In the genomic region with DNA sequence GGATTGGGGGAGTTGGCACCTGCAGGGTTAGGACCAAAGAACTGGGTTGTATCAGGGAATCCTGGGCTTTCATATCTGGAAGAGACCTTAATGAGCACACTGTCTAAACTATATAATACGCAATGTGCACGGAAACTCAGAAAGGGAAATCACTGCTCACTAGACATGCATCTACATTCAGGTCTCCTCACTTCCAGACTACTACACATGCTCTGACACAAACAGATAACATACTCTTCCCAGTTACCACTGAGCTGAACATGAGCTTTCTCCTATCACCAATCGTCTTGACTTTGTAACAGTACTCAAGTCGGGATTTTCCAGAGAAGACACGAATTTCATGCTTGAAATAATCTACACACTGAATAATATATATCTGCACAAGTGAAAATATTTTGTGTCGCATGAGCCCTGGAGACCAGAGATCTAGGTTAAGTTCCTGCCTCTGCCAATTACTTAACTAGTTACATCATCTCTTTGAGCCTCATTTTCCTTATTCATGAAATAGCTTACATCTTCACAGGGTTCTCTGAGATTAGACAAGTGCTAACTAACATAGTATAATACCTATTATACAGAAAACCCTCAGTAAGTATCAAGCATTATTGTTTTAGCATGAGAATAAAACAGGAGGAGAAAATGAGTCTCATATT, we compare ENCODE assay signal across 14 cellular contexts.
DNase-seq lines count a peak whose midpoint lies in the region; ATAC-seq, FAIRE-seq and TF ChIP-seq lines count a peak whose summit lies in the region.
"Had no signal": no experiment of that assay in that cellular context is flagged by ENCODE, and none has a peak within 500 bp of the region (broad histone marks: within the 10 kb centered on the region; RNA-seq: fewer than 3 reads in every experiment).

No MANE protein-coding gene starts in this region.

- peaks cover 34% of the 10 kb centered on the region for H3K4me1 Mint-ChIP-seq in activated CD4-positive, alpha-beta memory T cell treated with anti-CD3 and anti-CD28 coated beads, Interleukin-2, amount 10 ng/mL, durations not matched to agents 7 days and 5 days
- peaks cover 26 to 53% (median 34%) of the 10 kb centered on the region in 7 donors for H3K4me1 Mint-ChIP-seq in naive thymus-derived CD4-positive, alpha-beta T cell
- H3K4me1 Mint-ChIP-seq in chondrocyte (ENCODE audit: low read depth) = peaks cover 7% of the 10 kb centered on the region

- no peaks in the 10 kb centered on the region for H3K27me3 Mint-ChIP-seq in activated CD4-positive, alpha-beta memory T cell treated with anti-CD3 and anti-CD28 coated beads, Interleukin-2, amount 10 ng/mL, durations not matched to agents 7 days and 5 days
- no peaks in the 10 kb centered on the region for H3K27me3 Mint-ChIP-seq in naive thymus-derived CD4-positive, alpha-beta T cell
- H3K27me3 Mint-ChIP-seq in chondrocyte (ENCODE audit: low read depth) = no peaks in the 10 kb centered on the region

- TF ChIP-seq RAD21 in HepG2 (CRISPR knock-in tag; IDR thresholded peaks at IDR 0.05) = no peak

- no peak overlapping the region for H3K4me2 ChIP-seq in HepG2 (ENCODE audit: low read depth, low read length)

- WGBS in right lobe of liver (ENCODE audit: insufficient coverage, low coverage, low lambda C conversion rate, missing lambda C conversion rate) = 73% methylated on average over 6 of the region's 6 CpGs
- WGBS in HepG2 (ENCODE audit: low lambda C conversion rate) = 97% methylated on average over 6 of the region's 6 CpGs

- no peak overlapping the region for H3K4me3 Mint-ChIP-seq in activated CD4-positive, alpha-beta memory T cell treated with anti-CD3 and anti-CD28 coated beads, Interleukin-2, amount 10 ng/mL, durations not matched to agents 7 days and 5 days
- H3K4me3 Mint-ChIP-seq in naive thymus-derived CD4-positive, alpha-beta T cell = peak overlapping the region in 7 of 10 donors; percentile 3 to 65 (median 30)
- H3K4me3 Mint-ChIP-seq in chondrocyte (ENCODE audit: unreplicated experiment) = no peak overlapping the region

- no peak for TF ChIP-seq CTCF in right lobe of liver (IDR thresholded peaks at IDR 0.05)
- no peak for TF ChIP-seq CTCF in HepG2 (CRISPR knock-in tag; IDR thresholded peaks at IDR 0.05)
- no peak for TF ChIP-seq CTCF in chondrocyte (IDR thresholded peaks at IDR 0.05)

- no TSS peak for BruUV-seq in HepG2 (replicated peaks; lab: Mats Ljungman, UMichigan)

- H3K4me3 ChIP-seq in right lobe of liver (no peak overlapping the region), HepG2 (replicated peaks in 1 of 3; ENCODE audit: insufficient read depth in 1 of 3, low read depth in 2 of 3, low read length in 3 of 3) (no peak overlapping the region)
- H3K4me3 ChIP-seq in naive thymus-derived CD4-positive, alpha-beta T cell (ENCODE audit: low read length) = no peak overlapping the region
- H3K4me3 ChIP-seq: HAP-1 had no signal

- in situ Hi-C loops in HepG2 (cut with HindIII; ENCODE audit: extremely low pct_ligation_motif_present, low pct_unique_long_range_greater_than_20kb) = no loop called here

- no peak for DNase-seq in right lobe of liver
- no peak for DNase-seq in HepG2 (ENCODE audit: low spot score)
- DNase-seq in activated CD4-positive, alpha-beta memory T cell treated with anti-CD3 and anti-CD28 coated beads, Interleukin-2, amount 10 ng/mL, durations not matched to agents 7 days and 5 days = no peak
- DNase-seq in naive thymus-derived CD4-positive, alpha-beta T cell = no peak
- DNase-seq in chondrocyte (ENCODE audit: low spot score) = no peak
- no peak for DNase-seq in activated CD4-positive, CD25-positive, alpha-beta regulatory T cell treated with anti-CD3 and anti-CD28 coated beads, Interleukin-2, amount 50 U/mL, for 72 hours
- no peak for DNase-seq in NCI-H1694 treated with DMSO at 0.1 percent for 48 hours (lab: John Stamatoyannopoulos, UW)
- no peak for DNase-seq in superior temporal gyrus (ENCODE audit: extremely low spot score)
- DNase-seq: GDM1, NCI-H1092, NCI-H226, occipital lobe, T1000 had no signal

- H3K27ac ChIP-seq in right lobe of liver = peak overlapping the region in 2 of 3 donors; percentile 14 to 58
- no peak overlapping the region for H3K27ac ChIP-seq in HepG2 (ENCODE audit: extremely low read length, insufficient read depth, low read length)
- no peak overlapping the region for H3K27ac ChIP-seq in naive thymus-derived CD4-positive, alpha-beta T cell (ENCODE audit: low read depth, low read length)

- H4K20me1 ChIP-seq in HepG2 (ENCODE audit: insufficient read depth, low read length) = no peaks in the 10 kb centered on the region

- TF ChIP-seq EP300 in HepG2 (IDR thresholded peaks at IDR 0.05; ENCODE audit: low read depth in 2 of 2, low read length in 2 of 2) (no peak), HepG2 (CRISPR knock-in tag; IDR thresholded peaks at IDR 0.05; ENCODE audit: borderline replicate concordance) (no peak)

- CTCF ChIA-PET in HepG2 (lab: Yijun Ruan, JAX; ENCODE audit: low intra/inter-chr PET ratio, low total read pairs) = no interaction called here
- CTCF ChIA-PET in activated CD4-positive, alpha-beta memory T cell treated with anti-CD3 and anti-CD28 coated beads, Interleukin-2, amount 10 ng/mL, durations not matched to agents 7 days and 5 days (lab: Charles Lee) = interaction anchor here (1.1 to 1.8 kb wide), 2 partner anchors 41 to 180 kb away, joined by 3 to 4 read pairs; no protein-coding TSS in a partner anchor
- CTCF ChIA-PET in naive thymus-derived CD4-positive, alpha-beta T cell (lab: Charles Lee) = interaction anchor here (0.8 to 2.0 kb wide), 2 partner anchors 12 to 96 kb away, joined by 3 to 8 read pairs; no protein-coding TSS in a partner anchor

- H3K9me3 Mint-ChIP-seq in activated CD4-positive, alpha-beta memory T cell treated with anti-CD3 and anti-CD28 coated beads, Interleukin-2, amount 10 ng/mL, durations not matched to agents 7 days and 5 days = no peaks in the 10 kb centered on the region
- peaks cover 0 to 4% (median 0%) of the 10 kb centered on the region in 11 donors for H3K9me3 Mint-ChIP-seq in naive thymus-derived CD4-positive, alpha-beta T cell
- no peaks in the 10 kb centered on the region for H3K9me3 Mint-ChIP-seq in chondrocyte (ENCODE audit: low read depth)

- no peak overlapping the region for H3K9ac ChIP-seq in HepG2 (ENCODE audit: insufficient read depth, low read depth, low read length)

- no peak for FAIRE-seq in HepG2 (lab: Jason Lieb, UNC)

- intact Hi-C loops in right lobe of liver (cut with DNase I) (no loop called here), HepG2 (cut with micrococcal nuclease; ENCODE audit: unreplicated experiment) (no loop called here)
- intact Hi-C loops in naive thymus-derived CD4-positive, alpha-beta T cell (cut with micrococcal nuclease) = loop anchor here in 1 of 2 donors (2.0 kb wide), 1 partner anchor 176 kb away; no protein-coding TSS in a partner anchor

- H3K4me1 ChIP-seq in right lobe of liver = no peaks in the 10 kb centered on the region
- H3K4me1 ChIP-seq in HepG2 (ENCODE audit: insufficient read depth, low read length) = 0 out of 2 replicates have a peak, but pooled peaks cover 4% of the 10 kb centered on the region
- peaks cover 15 to 23% of the 10 kb centered on the region in 2 donors for H3K4me1 ChIP-seq in naive thymus-derived CD4-positive, alpha-beta T cell (ENCODE audit: control insufficient read depth in 2 of 2, insufficient read depth in 2 of 2, low read length in 2 of 2)
- H3K4me1 ChIP-seq: HAP-1 had no signal

- no peak overlapping the region for H2AFZ ChIP-seq in HepG2 (ENCODE audit: low read length)

- peak overlapping the region; percentile 85 for H3K27ac Mint-ChIP-seq in activated CD4-positive, alpha-beta memory T cell treated with anti-CD3 and anti-CD28 coated beads, Interleukin-2, amount 10 ng/mL, durations not matched to agents 7 days and 5 days
- peak overlapping the region; percentile 10 to 87 (median 72) for H3K27ac Mint-ChIP-seq in naive thymus-derived CD4-positive, alpha-beta T cell
- no peak overlapping the region for H3K27ac Mint-ChIP-seq in chondrocyte (ENCODE audit: unreplicated experiment)

- H3K9me3 ChIP-seq in right lobe of liver (no peaks in the 10 kb centered on the region), HepG2 (ENCODE audit: low read length) (no peaks in the 10 kb centered on the region)
- H3K9me3 ChIP-seq in naive thymus-derived CD4-positive, alpha-beta T cell (ENCODE audit: control insufficient read depth in 2 of 3, low read length in 3 of 3) = no peaks in the 10 kb centered on the region
- H3K9me3 ChIP-seq: HAP-1 had no signal

- TF ChIP-seq POLR2A in right lobe of liver (IDR thresholded peaks at IDR 0.05) (no peak), HepG2 (IDR thresholded peaks at IDR 0.05; ENCODE audit: insufficient read depth in 1 of 2, low read depth in 2 of 2, low read length in 2 of 2) (no peak)

- H3K27me3 ChIP-seq in right lobe of liver (no peaks in the 10 kb centered on the region), HepG2 (ENCODE audit: control insufficient read depth in 1 of 2, insufficient read depth in 2 of 2, low read length in 2 of 2) (no peaks in the 10 kb centered on the region)
- H3K27me3 ChIP-seq in naive thymus-derived CD4-positive, alpha-beta T cell (ENCODE audit: control insufficient read depth in 2 of 2, insufficient read depth in 2 of 2, low read length in 2 of 2) = no peaks in the 10 kb centered on the region

- H3K79me2 ChIP-seq in HepG2 (ENCODE audit: insufficient read depth, low read length) = no peaks in the 10 kb centered on the region

- peaks cover 73% of the 10 kb centered on the region for H3K36me3 Mint-ChIP-seq in activated CD4-positive, alpha-beta memory T cell treated with anti-CD3 and anti-CD28 coated beads, Interleukin-2, amount 10 ng/mL, durations not matched to agents 7 days and 5 days (ENCODE audit: low read depth)
- peaks cover 18 to 59% (median 43%) of the 10 kb centered on the region in 5 donors for H3K36me3 Mint-ChIP-seq in naive thymus-derived CD4-positive, alpha-beta T cell
- H3K36me3 Mint-ChIP-seq in chondrocyte (ENCODE audit: low read depth) = peaks cover 26% of the 10 kb centered on the region

- POLR2A ChIA-PET in HepG2 (lab: Yijun Ruan, JAX) = no interaction called here
- POLR2A ChIA-PET in activated CD4-positive, alpha-beta memory T cell treated with anti-CD3 and anti-CD28 coated beads, Interleukin-2, amount 10 ng/mL, durations not matched to agents 7 days and 5 days (lab: Charles Lee) = interaction anchor here (1.2 to 2.2 kb wide), 4 partner anchors 9 to 101 kb away, joined by 3 to 13 read pairs (median 4); partner anchors contain the start of gene JAK1
- POLR2A ChIA-PET in naive thymus-derived CD4-positive, alpha-beta T cell (lab: Charles Lee) = interaction anchor here (1.7 kb wide), 1 partner anchor 96 kb away, joined by 4 read pairs; no protein-coding TSS in a partner anchor

- H3K36me3 ChIP-seq in right lobe of liver = peaks cover 0 to 31% (median 5%) of the 10 kb centered on the region in 4 donors
- H3K36me3 ChIP-seq in HepG2 (replicated peaks in 1 of 2; ENCODE audit: control insufficient read depth in 1 of 2, insufficient read depth in 2 of 2, low read length in 2 of 2) = peaks cover 7 to 59% of the 10 kb centered on the region in 2 experiments
- H3K36me3 ChIP-seq in naive thymus-derived CD4-positive, alpha-beta T cell (ENCODE audit: control insufficient read depth in 2 of 3, insufficient read depth in 3 of 3, low read length in 3 of 3) = peaks cover 5 to 70% (median 12%) of the 10 kb centered on the region in 3 experiments

- ATAC-seq in right lobe of liver (no peak), HepG2 (no peak)
- no peak for ATAC-seq in naive thymus-derived CD4-positive, alpha-beta T cell

Comparison
In these comparisons a context has a peak if more than half of its experiments do, and no peak if none do; other contexts are left out.
1. H3K27ac ChIP-seq: peak in right lobe of liver (2 of 3); none in HepG2 (single experiment) and naive thymus-derived CD4-positive, alpha-beta T cell (single experiment).
2. H3K4me3 Mint-ChIP-seq: peak in naive thymus-derived CD4-positive, alpha-beta T cell (7 of 10); none in activated CD4-positive, alpha-beta memory T cell treated with anti-CD3 and anti-CD28 coated beads, Interleukin-2, amount 10 ng/mL, durations not matched to agents 7 days and 5 days (single experiment) and chondrocyte (single experiment).